Comparison of ENCODE assay signal across 1 cellular context in the genomic region with DNA sequence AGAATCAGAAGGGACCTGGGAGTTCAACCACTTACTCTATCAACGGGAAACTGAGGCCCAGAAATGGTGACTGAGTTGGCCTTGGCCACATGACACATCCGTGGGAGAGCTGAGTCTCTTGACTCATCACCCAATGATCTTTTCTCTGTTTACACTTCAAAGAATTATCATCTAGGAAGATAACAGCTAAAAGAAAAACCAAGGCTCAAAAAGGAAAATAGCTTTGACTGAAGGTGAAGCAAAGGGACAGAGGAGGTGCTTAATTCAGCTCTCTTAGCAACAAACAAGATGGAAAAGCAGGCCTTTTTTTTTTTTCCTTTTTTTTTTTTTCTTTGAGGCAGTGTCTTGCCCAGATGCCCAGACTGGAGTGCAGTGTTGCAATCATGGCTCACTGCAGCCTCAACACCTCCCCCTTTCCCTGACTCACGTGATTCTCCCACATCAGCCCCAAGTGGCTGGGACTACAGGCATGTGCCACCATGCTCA.
A peak's percentile ranks its signal among the peaks of the same experiment; 100 is the strongest.
TF ChIP-seq lines count a peak whose summit lies in the region.

No MANE protein-coding gene starts in this region.

TF ChIP-seq in HepG2, 621 proteins besides CTCF, POLR2A, EP300 and RAD21 (continued from another document):
- TF ChIP-seq FOSL2 (CRISPR knock-in tag; IDR thresholded peaks at IDR 0.05) (peak; percentile 76), ZNF841 (CRISPR knock-in tag; IDR thresholded peaks at IDR 0.05; ENCODE audit: borderline replicate concordance) (no peak), CEBPG (CRISPR knock-in tag; IDR thresholded peaks at IDR 0.05) (peak; percentile 52), AHR (CRISPR knock-in tag; IDR thresholded peaks at IDR 0.05) (no peak), ZNF547 (CRISPR knock-in tag; IDR thresholded peaks at IDR 0.05) (no peak), ZKSCAN1 (IDR thresholded peaks at IDR 0.05; ENCODE audit: low read length) (no peak), SMC3 (IDR thresholded peaks at IDR 0.05; ENCODE audit: low read length) (0 out of 2 replicates have a peak, but pooled peaks have one; percentile 7), ZNF644 (CRISPR knock-in tag; IDR thresholded peaks at IDR 0.05; ENCODE audit: low read depth) (peak; percentile 56; the same call in 1 of the 2 replicates)
- TF ChIP-seq, protein P1, sequence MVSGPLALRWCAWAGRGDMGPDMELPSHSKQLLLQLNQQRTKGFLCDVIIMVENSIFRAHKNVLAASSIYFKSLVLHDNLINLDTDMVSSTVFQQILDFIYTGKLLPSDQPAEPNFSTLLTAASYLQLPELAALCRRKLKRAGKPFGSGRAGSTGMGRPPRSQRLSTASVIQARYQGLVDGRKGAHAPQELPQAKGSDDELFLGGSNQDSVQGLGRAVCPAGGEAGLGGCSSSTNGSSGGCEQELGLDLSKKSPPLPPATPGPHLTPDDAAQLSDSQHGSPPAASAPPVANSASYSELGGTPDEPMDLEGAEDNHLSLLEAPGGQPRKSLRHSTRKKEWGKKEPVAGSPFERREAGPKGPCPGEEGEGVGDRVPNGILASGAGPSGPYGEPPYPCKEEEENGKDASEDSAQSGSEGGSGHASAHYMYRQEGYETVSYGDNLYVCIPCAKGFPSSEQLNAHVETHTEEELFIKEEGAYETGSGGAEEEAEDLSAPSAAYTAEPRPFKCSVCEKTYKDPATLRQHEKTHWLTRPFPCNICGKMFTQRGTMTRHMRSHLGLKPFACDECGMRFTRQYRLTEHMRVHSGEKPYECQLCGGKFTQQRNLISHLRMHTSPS (CRISPR knock-in tag; IDR thresholded peaks at IDR 0.05; ENCODE audit: low read depth), result no peak
- TF ChIP-seq, protein P2, sequence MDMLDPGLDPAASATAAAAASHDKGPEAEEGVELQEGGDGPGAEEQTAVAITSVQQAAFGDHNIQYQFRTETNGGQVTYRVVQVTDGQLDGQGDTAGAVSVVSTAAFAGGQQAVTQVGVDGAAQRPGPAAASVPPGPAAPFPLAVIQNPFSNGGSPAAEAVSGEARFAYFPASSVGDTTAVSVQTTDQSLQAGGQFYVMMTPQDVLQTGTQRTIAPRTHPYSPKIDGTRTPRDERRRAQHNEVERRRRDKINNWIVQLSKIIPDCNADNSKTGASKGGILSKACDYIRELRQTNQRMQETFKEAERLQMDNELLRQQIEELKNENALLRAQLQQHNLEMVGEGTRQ (IDR thresholded peaks at IDR 0.05; ENCODE audit: low read depth, low read length), result peak; percentile 35; the same call in 1 of the 2 replicates
- TF ChIP-seq, protein P2 (CRISPR knock-in tag; IDR thresholded peaks at IDR 0.05; ENCODE audit: borderline replicate concordance), result no peak
